Comparison of ENCODE assay signal across 1 cellular context in the genomic region with DNA sequence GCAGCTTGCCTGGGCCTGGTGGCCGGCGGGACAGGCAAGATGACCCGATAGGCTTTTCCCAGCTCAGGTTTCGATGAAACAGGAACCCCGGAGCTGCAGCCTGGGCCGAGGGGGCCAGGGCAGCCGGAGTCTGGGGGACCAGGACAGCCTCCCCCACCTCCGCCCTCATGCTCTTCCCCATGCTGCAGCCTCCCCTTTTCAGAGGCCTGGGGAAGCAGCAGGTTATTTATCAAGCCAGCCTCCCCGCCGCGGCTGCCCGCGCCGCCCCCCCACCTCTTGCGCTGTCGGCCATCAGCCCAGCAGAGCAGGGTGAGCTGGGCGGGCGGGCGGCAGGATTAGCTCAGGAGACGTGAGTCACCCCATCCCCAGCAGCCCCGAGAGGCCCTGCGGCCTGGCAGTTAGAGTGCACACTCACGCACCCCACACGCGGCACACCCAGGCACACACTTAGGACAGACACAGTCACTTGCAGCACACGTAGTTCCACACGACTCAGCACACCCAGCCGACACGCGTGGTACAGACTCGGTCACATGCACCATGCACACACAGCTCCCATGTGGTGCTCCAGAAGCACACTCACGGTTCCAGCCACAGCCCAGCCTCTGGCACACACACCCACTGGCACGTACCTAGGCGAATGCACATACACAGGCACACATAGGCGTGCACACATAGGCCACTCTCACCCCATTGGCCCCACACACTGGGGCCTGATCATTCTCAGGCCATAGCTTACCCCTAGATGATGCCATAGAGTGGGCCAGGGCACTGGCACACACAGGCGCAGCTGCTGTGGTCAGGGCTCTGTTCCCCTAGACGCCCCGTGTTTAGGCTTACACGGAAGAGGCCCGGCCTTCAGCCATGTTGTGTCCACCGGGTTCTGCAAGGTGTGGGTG.
TF ChIP-seq lines count a peak whose summit lies in the region.

No MANE protein-coding gene starts in this region.

TF ChIP-seq in K562, 482 proteins besides CTCF, POLR2A, EP300 and RAD21 (continued from another document and continues in another):
- TF ChIP-seq, protein P1, sequence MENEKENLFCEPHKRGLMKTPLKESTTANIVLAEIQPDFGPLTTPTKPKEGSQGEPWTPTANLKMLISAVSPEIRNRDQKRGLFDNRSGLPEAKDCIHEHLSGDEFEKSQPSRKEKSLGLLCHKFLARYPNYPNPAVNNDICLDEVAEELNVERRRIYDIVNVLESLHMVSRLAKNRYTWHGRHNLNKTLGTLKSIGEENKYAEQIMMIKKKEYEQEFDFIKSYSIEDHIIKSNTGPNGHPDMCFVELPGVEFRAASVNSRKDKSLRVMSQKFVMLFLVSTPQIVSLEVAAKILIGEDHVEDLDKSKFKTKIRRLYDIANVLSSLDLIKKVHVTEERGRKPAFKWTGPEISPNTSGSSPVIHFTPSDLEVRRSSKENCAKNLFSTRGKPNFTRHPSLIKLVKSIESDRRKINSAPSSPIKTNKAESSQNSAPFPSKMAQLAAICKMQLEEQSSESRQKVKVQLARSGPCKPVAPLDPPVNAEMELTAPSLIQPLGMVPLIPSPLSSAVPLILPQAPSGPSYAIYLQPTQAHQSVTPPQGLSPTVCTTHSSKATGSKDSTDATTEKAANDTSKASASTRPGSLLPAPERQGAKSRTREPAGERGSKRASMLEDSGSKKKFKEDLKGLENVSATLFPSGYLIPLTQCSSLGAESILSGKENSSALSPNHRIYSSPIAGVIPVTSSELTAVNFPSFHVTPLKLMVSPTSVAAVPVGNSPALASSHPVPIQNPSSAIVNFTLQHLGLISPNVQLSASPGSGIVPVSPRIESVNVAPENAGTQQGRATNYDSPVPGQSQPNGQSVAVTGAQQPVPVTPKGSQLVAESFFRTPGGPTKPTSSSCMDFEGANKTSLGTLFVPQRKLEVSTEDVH (IDR thresholded peaks at IDR 0.05; ENCODE audit: low read depth, partially characterized antibody): no peak
- TF ChIP-seq TEAD4 (IDR thresholded peaks at IDR 0.05; ENCODE audit: low read length) (peak; percentile 43; the same call in 1 of the 2 replicates), TEAD4 (CRISPR knock-in tag; IDR thresholded peaks at IDR 0.05; ENCODE audit: borderline replicate concordance) (0 out of 2 replicates have a peak, but pooled peaks have one; percentile 41), ZBTB8A (IDR thresholded peaks at IDR 0.05; ENCODE audit: partially characterized antibody) (no peak), GATAD2B (IDR thresholded peaks at IDR 0.05; ENCODE audit: borderline replicate concordance) (peak; percentile 77), JUNB (CRISPR knock-in tag; conservative IDR thresholded peaks at IDR 0.05) (peak; percentile 57; the same call in 1 of the 2 replicates), TCF7L2 (IDR thresholded peaks at IDR 0.05; ENCODE audit: low read depth, low read length) (no peak), SMAD1 (IDR thresholded peaks at IDR 0.05; ENCODE audit: low read depth, low read length, partially characterized antibody) (no peak), FOXK1 (CRISPR knock-in tag; IDR thresholded peaks at IDR 0.05; ENCODE audit: borderline replicate concordance) (peak; percentile 73; the same call in 1 of the 2 replicates), ZNF507 (tag; conservative IDR thresholded peaks at IDR 0.05) (no peak), PHB (CRISPR knock-in tag; IDR thresholded peaks at IDR 0.05) (no peak), HDAC1 (IDR thresholded peaks at IDR 0.05) (peak in 1 of 2 experiments; percentile 89; a peak in 2 of 4 replicates), FOXM1 (IDR thresholded peaks at IDR 0.05; ENCODE audit: low read depth) (no peak), FOXM1 (CRISPR knock-in tag; IDR thresholded peaks at IDR 0.05; ENCODE audit: low read depth) (0 out of 2 replicates have a peak, but pooled peaks have one; percentile 38), ZNF384 (IDR thresholded peaks at IDR 0.05; ENCODE audit: low read depth, low read length) (0 out of 2 replicates have a peak, but pooled peaks have one; percentile 6), KLF16 (IDR thresholded peaks at IDR 0.05) (no peak), BDP1 (IDR thresholded peaks at IDR 0.05; ENCODE audit: insufficient read depth, insufficient read length) (no peak), POLR2AphosphoS5 (IDR thresholded peaks at IDR 0.05; ENCODE audit: control insufficient read depth, insufficient read depth, low read depth, low read length) (no peak), FIP1L1 (IDR thresholded peaks at IDR 0.05; ENCODE audit: low read depth, low read length, poor library complexity, severe bottlenecking) (peak; percentile 65), SRSF9 (IDR thresholded peaks at IDR 0.05; ENCODE audit: borderline replicate concordance, low read depth, low read length) (no peak), EHMT2 (IDR thresholded peaks at IDR 0.05) (no peak), RFX7 (CRISPR knock-in tag; IDR thresholded peaks at IDR 0.05) (no peak)
- TF ChIP-seq, protein P2, sequence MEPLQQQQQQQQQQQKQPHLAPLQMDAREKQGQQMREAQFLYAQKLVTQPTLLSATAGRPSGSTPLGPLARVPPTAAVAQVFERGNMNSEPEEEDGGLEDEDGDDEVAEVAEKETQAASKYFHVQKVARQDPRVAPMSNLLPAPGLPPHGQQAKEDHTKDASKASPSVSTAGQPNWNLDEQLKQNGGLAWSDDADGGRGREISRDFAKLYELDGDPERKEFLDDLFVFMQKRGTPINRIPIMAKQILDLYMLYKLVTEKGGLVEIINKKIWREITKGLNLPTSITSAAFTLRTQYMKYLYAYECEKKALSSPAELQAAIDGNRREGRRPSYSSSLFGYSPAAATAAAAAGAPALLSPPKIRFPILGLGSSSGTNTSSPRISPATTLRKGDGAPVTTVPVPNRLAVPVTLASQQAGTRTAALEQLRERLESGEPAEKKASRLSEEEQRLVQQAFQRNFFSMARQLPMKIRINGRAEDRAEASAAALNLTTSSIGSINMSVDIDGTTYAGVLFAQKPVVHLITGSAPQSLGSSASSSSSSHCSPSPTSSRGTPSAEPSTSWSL (CRISPR knock-in tag; IDR thresholded peaks at IDR 0.05; ENCODE audit: borderline replicate concordance): no peak
- TF ChIP-seq, protein P3, sequence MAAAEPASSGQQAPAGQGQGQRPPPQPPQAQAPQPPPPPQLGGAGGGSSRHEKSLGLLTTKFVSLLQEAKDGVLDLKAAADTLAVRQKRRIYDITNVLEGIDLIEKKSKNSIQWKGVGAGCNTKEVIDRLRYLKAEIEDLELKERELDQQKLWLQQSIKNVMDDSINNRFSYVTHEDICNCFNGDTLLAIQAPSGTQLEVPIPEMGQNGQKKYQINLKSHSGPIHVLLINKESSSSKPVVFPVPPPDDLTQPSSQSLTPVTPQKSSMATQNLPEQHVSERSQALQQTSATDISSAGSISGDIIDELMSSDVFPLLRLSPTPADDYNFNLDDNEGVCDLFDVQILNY (CRISPR knock-in tag; IDR thresholded peaks at IDR 0.05): no peak
- TF ChIP-seq, protein P4, sequence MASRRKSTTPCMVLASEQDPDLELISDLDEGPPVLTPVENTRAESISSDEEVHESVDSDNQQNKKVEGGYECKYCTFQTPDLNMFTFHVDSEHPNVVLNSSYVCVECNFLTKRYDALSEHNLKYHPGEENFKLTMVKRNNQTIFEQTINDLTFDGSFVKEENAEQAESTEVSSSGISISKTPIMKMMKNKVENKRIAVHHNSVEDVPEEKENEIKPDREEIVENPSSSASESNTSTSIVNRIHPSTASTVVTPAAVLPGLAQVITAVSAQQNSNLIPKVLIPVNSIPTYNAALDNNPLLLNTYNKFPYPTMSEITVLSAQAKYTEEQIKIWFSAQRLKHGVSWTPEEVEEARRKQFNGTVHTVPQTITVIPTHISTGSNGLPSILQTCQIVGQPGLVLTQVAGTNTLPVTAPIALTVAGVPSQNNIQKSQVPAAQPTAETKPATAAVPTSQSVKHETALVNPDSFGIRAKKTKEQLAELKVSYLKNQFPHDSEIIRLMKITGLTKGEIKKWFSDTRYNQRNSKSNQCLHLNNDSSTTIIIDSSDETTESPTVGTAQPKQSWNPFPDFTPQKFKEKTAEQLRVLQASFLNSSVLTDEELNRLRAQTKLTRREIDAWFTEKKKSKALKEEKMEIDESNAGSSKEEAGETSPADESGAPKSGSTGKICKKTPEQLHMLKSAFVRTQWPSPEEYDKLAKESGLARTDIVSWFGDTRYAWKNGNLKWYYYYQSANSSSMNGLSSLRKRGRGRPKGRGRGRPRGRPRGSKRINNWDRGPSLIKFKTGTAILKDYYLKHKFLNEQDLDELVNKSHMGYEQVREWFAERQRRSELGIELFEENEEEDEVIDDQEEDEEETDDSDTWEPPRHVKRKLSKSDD (conservative IDR thresholded peaks at IDR 0.05; ENCODE audit: low read length): no peak
- TF ChIP-seq, protein P5, sequence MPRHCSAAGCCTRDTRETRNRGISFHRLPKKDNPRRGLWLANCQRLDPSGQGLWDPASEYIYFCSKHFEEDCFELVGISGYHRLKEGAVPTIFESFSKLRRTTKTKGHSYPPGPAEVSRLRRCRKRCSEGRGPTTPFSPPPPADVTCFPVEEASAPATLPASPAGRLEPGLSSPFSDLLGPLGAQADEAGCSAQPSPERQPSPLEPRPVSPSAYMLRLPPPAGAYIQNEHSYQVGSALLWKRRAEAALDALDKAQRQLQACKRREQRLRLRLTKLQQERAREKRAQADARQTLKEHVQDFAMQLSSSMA (CRISPR knock-in tag; IDR thresholded peaks at IDR 0.05): no peak
- TF ChIP-seq, protein P6, sequence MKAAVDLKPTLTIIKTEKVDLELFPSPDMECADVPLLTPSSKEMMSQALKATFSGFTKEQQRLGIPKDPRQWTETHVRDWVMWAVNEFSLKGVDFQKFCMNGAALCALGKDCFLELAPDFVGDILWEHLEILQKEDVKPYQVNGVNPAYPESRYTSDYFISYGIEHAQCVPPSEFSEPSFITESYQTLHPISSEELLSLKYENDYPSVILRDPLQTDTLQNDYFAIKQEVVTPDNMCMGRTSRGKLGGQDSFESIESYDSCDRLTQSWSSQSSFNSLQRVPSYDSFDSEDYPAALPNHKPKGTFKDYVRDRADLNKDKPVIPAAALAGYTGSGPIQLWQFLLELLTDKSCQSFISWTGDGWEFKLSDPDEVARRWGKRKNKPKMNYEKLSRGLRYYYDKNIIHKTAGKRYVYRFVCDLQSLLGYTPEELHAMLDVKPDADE (conservative IDR thresholded peaks at IDR 0.05; ENCODE audit: control insufficient read depth, low read depth, low read length): no peak
- TF ChIP-seq, protein P7, sequence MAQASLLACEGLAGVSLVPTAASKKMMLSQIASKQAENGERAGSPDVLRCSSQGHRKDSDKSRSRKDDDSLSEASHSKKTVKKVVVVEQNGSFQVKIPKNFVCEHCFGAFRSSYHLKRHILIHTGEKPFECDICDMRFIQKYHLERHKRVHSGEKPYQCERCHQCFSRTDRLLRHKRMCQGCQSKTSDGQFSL (CRISPR knock-in tag; IDR thresholded peaks at IDR 0.05): peak; percentile 99
- TF ChIP-seq, protein P7 (tag; IDR thresholded peaks at IDR 0.05): peak; percentile 52 to 92; a peak in 2 of 4 replicates
